9 cellular contexts compared by ENCODE assay signal in genomic region chr10:23368816-23369640, GRCh38. TPM values are rescaled to one million over a fixed set of nuclear protein-coding genes. Genes with fewer than 3 reads are reported as not detected.
A peak's percentile ranks its signal among the peaks of the same experiment; 100 is the strongest.
DNase-seq lines count a peak whose midpoint lies in the region; ATAC-seq, FAIRE-seq and TF ChIP-seq lines count a peak whose summit lies in the region.
"Had no signal": no experiment of that assay in that cellular context is flagged by ENCODE, and none has a peak within 500 bp of the region (broad histone marks: within the 10 kb centered on the region; RNA-seq: fewer than 3 reads in every experiment).

No MANE protein-coding gene starts in this region.

- peak; percentile 76 for ATAC-seq in HG03378 (IDR thresholded peaks at IDR 0.05; ENCODE audit: unreplicated experiment)
- no peak for ATAC-seq in left colon
- ATAC-seq: HCT116 had no signal

- no peak for TF ChIP-seq CTCF in GM20000 (IDR thresholded peaks at IDR 0.05; ENCODE audit: extremely low read depth, missing control alignments)

- DNase-seq in GM12892 (ENCODE audit: insufficient read length) (no peak), GM20000 (ENCODE audit: low spot score) (peak; percentile 43), amniotic epithelial cell (ENCODE audit: low read depth) (peak; percentile 29), left colon (no peak), head of caudate nucleus (no peak), frontal cortex (ENCODE audit: low spot score in 2 of 2) (no peak)
- no peak for DNase-seq in activated CD4-positive, alpha-beta T cell treated with anti-CD3 and anti-CD28 coated beads, Interleukin-2, amount 50 U/mL, for 1 hour

- intact Hi-C loops in left colon (cut with DNase I, micrococcal nuclease): no loop called here
- intact Hi-C loops in head of caudate nucleus (cut with DNase I): no loop called here

- no peak for TF ChIP-seq POLR2A in GM12892 (IDR thresholded peaks at IDR 0.05; ENCODE audit: low read depth, low read length)

- peak; percentile 88 for FAIRE-seq in GM12892 (lab: Jason Lieb, UNC)
- FAIRE-seq in frontal cortex (lab: Jason Lieb, UNC): no peak

RNA-seq across cellular contexts. Expression of gene C10orf67, which starts 24.4 kb away (rescaled TPM):
- not detected for polyA plus RNA-seq in GM12892 (2012; ENCODE audit: missing spikeins)
- total RNA-seq in left colon: not detected
- total RNA-seq in frontal cortex: 0.41 TPM

Comparison
In these comparisons a context has a peak if more than half of its experiments do, and no peak if none do; other contexts are left out.
1. DNase-seq: peak in GM20000 (single experiment) and amniotic epithelial cell (single experiment); none in GM12892 (single experiment), left colon (0 of 2), head of caudate nucleus (0 of 42), activated CD4-positive, alpha-beta T cell treated with anti-CD3 and anti-CD28 coated beads, Interleukin-2, amount 50 U/mL, for 1 hour (single experiment) and frontal cortex (0 of 2).